7 cellular contexts compared by ENCODE assay signal in the genomic region with DNA sequence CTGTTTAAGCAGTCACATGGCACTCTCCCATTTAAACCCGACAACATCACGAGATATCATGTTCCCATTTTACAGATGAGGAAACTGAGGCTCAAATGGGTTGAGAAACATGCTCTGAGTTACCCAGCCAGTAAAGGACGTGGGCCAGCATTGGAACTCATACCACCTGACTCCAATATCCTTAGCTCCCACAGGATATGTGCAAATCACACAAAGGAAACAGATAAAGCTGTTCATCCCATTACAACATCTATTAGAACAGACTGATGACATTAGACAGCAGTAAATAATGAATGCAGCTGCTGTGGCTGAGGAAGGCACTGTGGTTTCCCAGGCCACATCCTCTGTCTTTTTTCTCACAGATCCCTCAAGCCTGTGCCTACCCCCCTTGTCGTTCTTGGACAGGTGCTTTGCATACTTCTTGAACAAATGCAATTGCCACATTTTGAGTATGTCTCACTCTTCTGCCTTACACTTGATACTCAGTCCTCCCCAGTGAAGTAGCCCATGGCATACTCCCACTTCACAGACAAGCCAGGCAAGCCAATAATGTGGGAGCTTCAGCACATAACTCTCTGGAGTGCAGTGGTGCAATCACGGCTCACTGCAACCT. TPM values are rescaled to one million over a fixed set of nuclear protein-coding genes. Genes with fewer than 3 reads are reported as not detected.
A peak's percentile ranks its signal among the peaks of the same experiment; 100 is the strongest.
DNase-seq lines count a peak whose midpoint lies in the region; ATAC-seq and TF ChIP-seq lines count a peak whose summit lies in the region.

No MANE protein-coding gene starts in this region.

- peaks cover 25 to 38% (median 31%) of the 10 kb centered on the region in 3 donors for H3K4me1 Mint-ChIP-seq in T-cell

- TF ChIP-seq EP300 in sigmoid colon (IDR thresholded peaks at IDR 0.05) = no peak

- H3K4me3 ChIP-seq in sigmoid colon = no peak overlapping the region

- H3K4me3 Mint-ChIP-seq in T-cell = no peak overlapping the region

- intact Hi-C loops in sigmoid colon (cut with DNase I) = no loop called here

- ATAC-seq in GM19043 (IDR thresholded peaks at IDR 0.05; ENCODE audit: low read depth, unreplicated experiment) = peak; percentile 96
- peak; percentile 99 for ATAC-seq in HG02884 (IDR thresholded peaks at IDR 0.05; ENCODE audit: unreplicated experiment)
- peak; percentile 52 to 85 (median 67) for ATAC-seq in T-cell (replicated peaks in 1 of 4)

- H3K36me3 ChIP-seq in sigmoid colon = no peaks in the 10 kb centered on the region

- H3K4me1 ChIP-seq in sigmoid colon = no peaks in the 10 kb centered on the region

- H3K27me3 ChIP-seq in sigmoid colon = no peaks in the 10 kb centered on the region

- no peak for TF ChIP-seq POLR2A in sigmoid colon (IDR thresholded peaks at IDR 0.05)

- no peaks in the 10 kb centered on the region for H3K9me3 ChIP-seq in sigmoid colon

- H3K9me3 Mint-ChIP-seq in T-cell = no peaks in the 10 kb centered on the region

- CTCF ChIA-PET in T-cell (lab: Charles Lee) = interaction anchor here in 1 of 2 donors (0.6 to 1.2 kb wide), 2 partner anchors 9 to 62 kb away, joined by 3 read pairs; no protein-coding TSS in a partner anchor

- no peak overlapping the region for H3K27ac ChIP-seq in sigmoid colon

- POLR2A ChIA-PET in T-cell (lab: Charles Lee) = interaction anchor here in 1 of 2 donors (0.6 kb wide), 1 partner anchor 132 kb away, joined by 6 read pairs; no protein-coding TSS in a partner anchor

- 65 to 83% methylated on average over 5 of the region's 5 CpGs for WGBS in sigmoid colon, 2 donors

- peaks cover 0 to 10% of the 10 kb centered on the region in 2 donors for H3K27me3 Mint-ChIP-seq in T-cell

- H3K27ac Mint-ChIP-seq in T-cell = no peak overlapping the region

- H3K36me3 Mint-ChIP-seq in T-cell = no peaks in the 10 kb centered on the region

- peak in 27 of 34 experiments; percentile 6 to 45 (median 23) for DNase-seq in T-cell
- DNase-seq in lung microvascular endothelial cell (ENCODE audit: low read depth in 2 of 2) = peak; percentile 79 to 87
- no peak for DNase-seq in HUDEP-2 (lab: John Stamatoyannopoulos, UW; ENCODE audit: unreplicated experiment in 76 of 76)
- no peak for DNase-seq in sigmoid colon
- DNase-seq in NCI-H345 (lab: John Stamatoyannopoulos, UW) = no peak

- no peak for TF ChIP-seq CTCF in sigmoid colon (IDR thresholded peaks at IDR 0.05)

RNA-seq across cellular contexts. Expression of a gene that starts 17.7 kb away (rescaled TPM):
- total RNA-seq in T-cell = 10 to 100 TPM in 3 of 5 donors, 1 to 10 TPM in 2; 5.5 to 23.1 (median 10.9) TPM
- total RNA-seq in lung microvascular endothelial cell = 36.6 and 73.2 TPM in 2 replicates
- total RNA-seq in sigmoid colon = 10 to 100 TPM; 11.5 to 16.6 (median 14.3) TPM
- polyA plus RNA-seq in sigmoid colon = 10 to 100 TPM in 2 of 3 donors, 1 to 10 TPM in 1; 8.2 to 21.5 (median 13.2) TPM

Comparison
In these comparisons a context has a peak if more than half of its experiments do, and no peak if none do; other contexts are left out.
1. DNase-seq: peak in T-cell (27 of 34) and lung microvascular endothelial cell (2 of 2); none in HUDEP-2 (0 of 76), sigmoid colon (single experiment) and NCI-H345 (single experiment).
2. Peak in every context shown above with its lines, with median percentiles within 50 percentile points of each other: ATAC-seq.